In the genomic region with DNA sequence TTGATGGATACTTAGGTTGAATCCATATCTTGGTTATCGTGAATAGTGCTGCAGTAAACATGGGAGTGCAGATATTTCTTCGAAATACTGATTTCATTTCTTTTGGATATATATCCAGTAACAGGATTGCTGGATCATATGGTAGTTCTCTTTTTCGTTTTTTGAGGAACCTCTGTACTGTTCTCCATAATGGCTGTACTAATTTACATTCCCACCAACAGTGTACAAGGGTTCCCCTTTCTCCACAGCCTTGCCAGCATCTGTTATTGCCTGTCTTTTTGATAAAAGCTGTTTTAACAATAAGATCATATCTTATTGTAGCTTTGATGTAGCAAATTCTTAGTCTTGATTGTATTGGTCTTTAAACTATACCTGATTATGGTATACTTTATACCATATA, we compare ENCODE assay signal across 17 cellular contexts. TPM values are rescaled to one million over a fixed set of nuclear protein-coding genes. Genes with fewer than 3 reads are reported as not detected.
A peak's percentile ranks its signal among the peaks of the same experiment; 100 is the strongest.
DNase-seq lines count a peak whose midpoint lies in the region; ATAC-seq and TF ChIP-seq lines count a peak whose summit lies in the region.
"Had no signal": no experiment of that assay in that cellular context is flagged by ENCODE, and none has a peak within 500 bp of the region (broad histone marks: within the 10 kb centered on the region; RNA-seq: fewer than 3 reads in every experiment).

No MANE protein-coding gene starts in this region.

- H2AFZ ChIP-seq in OCI-LY7 (ENCODE audit: low read length) = no peak overlapping the region; the same call in 1 of the 2 replicates

- H4K20me1 ChIP-seq in OCI-LY7 (ENCODE audit: insufficient read depth, low read length) = no peaks in the 10 kb centered on the region; the same call in 1 of the 2 replicates

- no peaks in the 10 kb centered on the region for H3K9me2 ChIP-seq in OCI-LY7 (ENCODE audit: insufficient read depth, low read length)

- H3K27me3 ChIP-seq in left lung = no peaks in the 10 kb centered on the region
- H3K27me3 ChIP-seq: pancreas, SJCRH30, testis had no signal

- peak; percentile 36 for ATAC-seq in left lung
- ATAC-seq in stimulated activated effector memory CD8-positive, alpha-beta T cell treated with anti-CD3 and anti-CD28 coated beads, Interleukin-12 subunit alpha, Interleukin-12 subunit beta, amount 100 ng/mL, for 72 hours = no peak
- ATAC-seq in GM18498 (IDR thresholded peaks at IDR 0.05; ENCODE audit: unreplicated experiment) = no peak
- ATAC-seq: esophagus mucosa had no signal

- POLR2A ChIA-PET in OCI-LY7 (lab: Charles Lee) = interaction anchor here (0.6 to 2.7 kb wide), 9 partner anchors 12 to 173 kb away, joined by 3 to 6 read pairs (median 3); no protein-coding TSS in a partner anchor

- peaks cover 57% of the 10 kb centered on the region for H3K4me1 Mint-ChIP-seq in stimulated activated effector memory CD8-positive, alpha-beta T cell treated with anti-CD3 and anti-CD28 coated beads, Interleukin-12 subunit alpha, Interleukin-12 subunit beta, amount 100 ng/mL, for 72 hours

- no TSS peak for BruUV-seq in OCI-LY7 (replicated peaks; lab: Mats Ljungman, UMichigan)

- peak; percentile 78 for DNase-seq in CD1c-positive myeloid dendritic cell (ENCODE audit: extremely low spot score)
- DNase-seq in GF-D8 (lab: John Stamatoyannopoulos, UW) = peak; percentile 44
- DNase-seq in OCI-LY7 (ENCODE audit: low spot score) = no peak
- DNase-seq in left lung = no peak
- DNase-seq in stimulated activated effector memory CD8-positive, alpha-beta T cell treated with anti-CD3 and anti-CD28 coated beads, Interleukin-12 subunit alpha, Interleukin-12 subunit beta, amount 100 ng/mL, for 72 hours (ENCODE audit: low spot score in 2 of 2) = no peak
- DNase-seq in OCI-M2 (lab: John Stamatoyannopoulos, UW; ENCODE audit: unreplicated experiment) = no peak
- DNase-seq: activated CD4-positive, alpha-beta T cell treated with anti-CD3 and anti-CD28 coated beads, Interleukin-2, amount 10 ng/mL, durations not matched to agents 7 days and 5 days; activated naive CD4-positive, alpha-beta T cell treated with anti-CD3 and anti-CD28 coated beads, Interleukin-2, amount 50 U/mL, for 16 hours; DMS 273 treated with DMSO at 0.1 percent for 48 hours; NCI-H1417 treated with DMSO at 0.1 percent for 48 hours; pancreas; SJCRH30; stimulated activated CD4-positive, alpha-beta T cell treated with anti-CD3 and anti-CD28 coated beads, Interleukin-2, amount 100 ng/mL, for 24 hours; testis had no signal

- H3K27ac Mint-ChIP-seq in stimulated activated effector memory CD8-positive, alpha-beta T cell treated with anti-CD3 and anti-CD28 coated beads, Interleukin-12 subunit alpha, Interleukin-12 subunit beta, amount 100 ng/mL, for 72 hours = no peak overlapping the region

- peak overlapping the region; percentile 82 for H3K4me2 ChIP-seq in OCI-LY7 (ENCODE audit: low read length)

- H3K36me3 Mint-ChIP-seq in stimulated activated effector memory CD8-positive, alpha-beta T cell treated with anti-CD3 and anti-CD28 coated beads, Interleukin-12 subunit alpha, Interleukin-12 subunit beta, amount 100 ng/mL, for 72 hours = peaks cover 6% of the 10 kb centered on the region

- intact Hi-C loops in OCI-LY7 (cut with micrococcal nuclease; ENCODE audit: unreplicated experiment) (no loop called here), left lung (cut with DNase I) (no loop called here)

- CTCF ChIA-PET in OCI-LY7 (lab: Charles Lee; ENCODE audit: unreplicated experiment) = no interaction called here

- H3K9me3 ChIP-seq in OCI-LY7 (ENCODE audit: low read length) = peaks cover 15% of the 10 kb centered on the region; the same call in 1 of the 2 replicates
- H3K9me3 ChIP-seq in left lung = no peaks in the 10 kb centered on the region
- H3K9me3 ChIP-seq: pancreas, SJCRH30, testis had no signal

- TF ChIP-seq CTCF in OCI-LY7 (conservative IDR thresholded peaks at IDR 0.05; ENCODE audit: low read length) (no peak), left lung (IDR thresholded peaks at IDR 0.05) (no peak)

- H3K4me1 ChIP-seq in OCI-LY7 (ENCODE audit: insufficient read depth, low read length, poor library complexity, severe bottlenecking) = peaks cover 48% of the 10 kb centered on the region
- peaks cover 0 to 25% of the 10 kb centered on the region in 2 donors for H3K4me1 ChIP-seq in left lung
- H3K4me1 ChIP-seq: testis had no signal

- H3K9me3 Mint-ChIP-seq in stimulated activated effector memory CD8-positive, alpha-beta T cell treated with anti-CD3 and anti-CD28 coated beads, Interleukin-12 subunit alpha, Interleukin-12 subunit beta, amount 100 ng/mL, for 72 hours = peaks cover 3% of the 10 kb centered on the region

- H3K27ac ChIP-seq in OCI-LY7 (ENCODE audit: low read depth, low read length, poor library complexity, severe bottlenecking) = peak overlapping the region; percentile 74
- peak overlapping the region in 1 of 2 donors; percentile 14 for H3K27ac ChIP-seq in left lung
- H3K27ac ChIP-seq: SJCRH30, testis had no signal

- H3K79me2 ChIP-seq in OCI-LY7 (ENCODE audit: insufficient read depth, low read depth, low read length) = peaks cover 79% of the 10 kb centered on the region

- peaks cover 30% of the 10 kb centered on the region for H3K36me3 ChIP-seq in OCI-LY7 (ENCODE audit: insufficient read depth, low read length)
- H3K36me3 ChIP-seq in left lung = peaks cover 0 to 7% of the 10 kb centered on the region in 2 donors
- H3K36me3 ChIP-seq: pancreas, SJCRH30 had no signal

- no peak overlapping the region for H3K4me3 Mint-ChIP-seq in stimulated activated effector memory CD8-positive, alpha-beta T cell treated with anti-CD3 and anti-CD28 coated beads, Interleukin-12 subunit alpha, Interleukin-12 subunit beta, amount 100 ng/mL, for 72 hours

- peak overlapping the region; percentile 54 for H3K4me3 ChIP-seq in OCI-LY7 (ENCODE audit: low read depth, low read length, poor library complexity, severe bottlenecking)
- no peak overlapping the region for H3K4me3 ChIP-seq in left lung
- H3K4me3 ChIP-seq: lung, pancreas, SJCRH30, testis had no signal

RNA-seq across cellular contexts. Expression of gene ZNRF2, which starts 45.3 kb away (rescaled TPM):
- total RNA-seq in OCI-LY7 (2014; rRNA removed; shearing (Covaris generic)) = 18.0 and 24.7 TPM in 2 replicates
- total RNA-seq in OCI-LY7 (2022) = 21.2 and 25.7 TPM in 2 replicates
- total RNA-seq in left lung = 10 to 100 TPM; 18.3 to 19.5 TPM

Comparison
In these comparisons a context has a peak if more than half of its experiments do, and no peak if none do; other contexts are left out.
1. DNase-seq: peak in CD1c-positive myeloid dendritic cell (single experiment) and GF-D8 (single experiment); none in OCI-LY7 (single experiment), left lung (0 of 2), stimulated activated effector memory CD8-positive, alpha-beta T cell treated with anti-CD3 and anti-CD28 coated beads, Interleukin-12 subunit alpha, Interleukin-12 subunit beta, amount 100 ng/mL, for 72 hours (0 of 2) and OCI-M2 (single experiment).